11 cellular contexts compared by ENCODE assay signal in genomic region chr6:1669996-1670395, GRCh38.
"Had no signal": no experiment of that assay in that cellular context is flagged by ENCODE, and none has a peak within 500 bp of the region (broad histone marks: within the 10 kb centered on the region; RNA-seq: fewer than 3 reads in every experiment).

No MANE protein-coding gene starts in this region.

- H3K27me3 Mint-ChIP-seq: naive thymus-derived CD8-positive, alpha-beta T cell had no signal

- DNase-seq: effector memory CD4-positive, alpha-beta T cell; heart left ventricle; hypothalamus; kidney glomerular epithelial cell; mesendoderm; naive thymus-derived CD8-positive, alpha-beta T cell; right cardiac atrium; small intestine; stimulated activated CD4-positive, alpha-beta T cell treated with anti-CD3 and anti-CD28 coated beads, Interleukin-12 subunit alpha, Interleukin-12 subunit beta, amount 100 ng/mL, for 4 hours; stimulated activated naive CD4-positive, alpha-beta T cell had no signal

- H3K27ac ChIP-seq: heart left ventricle had no signal

- H3K36me3 ChIP-seq: heart left ventricle had no signal

- H3K27me3 ChIP-seq: heart left ventricle had no signal

- H3K4me3 ChIP-seq: heart left ventricle had no signal

- ATAC-seq: esophagus mucosa; heart left ventricle; naive thymus-derived CD8-positive, alpha-beta T cell; right cardiac atrium had no signal

- H3K9me3 ChIP-seq: heart left ventricle had no signal

- H3K9me3 Mint-ChIP-seq: naive thymus-derived CD8-positive, alpha-beta T cell had no signal

- H3K4me3 Mint-ChIP-seq: naive thymus-derived CD8-positive, alpha-beta T cell had no signal
